Comparison of ENCODE assay signal across 1 cellular context in genomic region chr20:40689100-40689942, GRCh38.
TF ChIP-seq lines count a peak whose summit lies in the region.

Gene MAFB, minus strand, starts transcription at chr20:40689236. Its CDS starts 386 bp downstream, at chr20:40688850.

TF ChIP-seq in HepG2, 621 proteins besides CTCF, POLR2A, EP300 and RAD21 (continued from another document and continues in another):
- TF ChIP-seq STAT6 (CRISPR knock-in tag; IDR thresholded peaks at IDR 0.05; ENCODE audit: borderline replicate concordance), result no peak
- no peak for TF ChIP-seq ZNF280B (CRISPR knock-in tag; IDR thresholded peaks at IDR 0.05; ENCODE audit: borderline replicate concordance)
- no peak for TF ChIP-seq PRDM10 (CRISPR knock-in tag; IDR thresholded peaks at IDR 0.05; ENCODE audit: low read depth)
- TF ChIP-seq MEIS2 (CRISPR knock-in tag; IDR thresholded peaks at IDR 0.05), result peak; percentile 80
- TF ChIP-seq ARID5B (CRISPR knock-in tag; IDR thresholded peaks at IDR 0.05), result no peak
- no peak for TF ChIP-seq AFF4 (CRISPR knock-in tag; IDR thresholded peaks at IDR 0.05)
- TF ChIP-seq TFDP2 (CRISPR knock-in tag; IDR thresholded peaks at IDR 0.05), result no peak; the same call in 1 of the 2 replicates
- TF ChIP-seq BATF2 (CRISPR knock-in tag; IDR thresholded peaks at IDR 0.05), result no peak
- TF ChIP-seq ZNF549 (CRISPR knock-in tag; IDR thresholded peaks at IDR 0.05), result no peak
- no peak for TF ChIP-seq IRX3 (CRISPR knock-in tag; IDR thresholded peaks at IDR 0.05; ENCODE audit: borderline replicate concordance, low read depth)
- TF ChIP-seq BRD4 (CRISPR knock-in tag; IDR thresholded peaks at IDR 0.05), result peak; percentile 30; the same call in 1 of the 2 replicates
- no peak for TF ChIP-seq ZMAT3 (CRISPR knock-in tag; conservative IDR thresholded peaks at IDR 0.05)
- no peak for TF ChIP-seq NCOA5 (CRISPR knock-in tag; IDR thresholded peaks at IDR 0.05)
- TF ChIP-seq SMYD3 (CRISPR knock-in tag; IDR thresholded peaks at IDR 0.05), result no peak
- no peak for TF ChIP-seq FOXJ3 (CRISPR knock-in tag; IDR thresholded peaks at IDR 0.05; ENCODE audit: borderline replicate concordance)
- no peak for TF ChIP-seq IRF1 (CRISPR knock-in tag; IDR thresholded peaks at IDR 0.05; ENCODE audit: low read depth)
- TF ChIP-seq JDP2 (CRISPR knock-in tag; IDR thresholded peaks at IDR 0.05; ENCODE audit: borderline replicate concordance), result no peak
- TF ChIP-seq MXD1 (CRISPR knock-in tag; IDR thresholded peaks at IDR 0.05), result peak; percentile 53; the same call in 1 of the 2 replicates
- no peak; the same call in none of the 2 replicates for TF ChIP-seq HIVEP1 (CRISPR knock-in tag; IDR thresholded peaks at IDR 0.05)
- TF ChIP-seq FOXK1 (CRISPR knock-in tag; IDR thresholded peaks at IDR 0.05; ENCODE audit: borderline replicate concordance, low read depth), result no peak
- no peak for TF ChIP-seq ZFP62 (CRISPR knock-in tag; IDR thresholded peaks at IDR 0.05)
- no peak for TF ChIP-seq GATA4 (IDR thresholded peaks at IDR 0.05; ENCODE audit: borderline replicate concordance, low read depth)
- TF ChIP-seq SRSF4 (IDR thresholded peaks at IDR 0.05; ENCODE audit: low read depth, low read length, poor library complexity, severe bottlenecking), result no peak
- TF ChIP-seq TEAD3 (CRISPR knock-in tag; optimal IDR thresholded peaks at IDR 0.05; ENCODE audit: borderline replicate concordance), result no peak
- no peak for TF ChIP-seq NFE2L1 (CRISPR knock-in tag; IDR thresholded peaks at IDR 0.05; ENCODE audit: borderline replicate concordance)
- TF ChIP-seq MED1 (CRISPR knock-in tag; IDR thresholded peaks at IDR 0.05), result no peak
- TF ChIP-seq PTBP1 (IDR thresholded peaks at IDR 0.05; ENCODE audit: low read depth, low read length, poor library complexity, severe bottlenecking), result no peak
- TF ChIP-seq DNMT1 (CRISPR knock-in tag; IDR thresholded peaks at IDR 0.05), result no peak
- TF ChIP-seq ZNF547 (CRISPR knock-in tag; IDR thresholded peaks at IDR 0.05), result no peak
- no peak for TF ChIP-seq PHF5A (CRISPR knock-in tag; IDR thresholded peaks at IDR 0.05; ENCODE audit: low read depth, unreplicated experiment)
- TF ChIP-seq GLMP (CRISPR knock-in tag; IDR thresholded peaks at IDR 0.05; ENCODE audit: borderline replicate concordance), result no peak
- TF ChIP-seq ZNF446 (CRISPR knock-in tag; IDR thresholded peaks at IDR 0.05), result peak; percentile 81; the same call in 1 of the 2 replicates
- 0 out of 2 replicates have a peak, but pooled peaks have one; percentile 5 for TF ChIP-seq ZNF629 (CRISPR knock-in tag; conservative IDR thresholded peaks at IDR 0.05)
- peak; percentile 55 for TF ChIP-seq HNRNPLL (IDR thresholded peaks at IDR 0.05; ENCODE audit: low read depth, low read length, poor library complexity, severe bottlenecking)
- TF ChIP-seq NR2C2 (CRISPR knock-in tag; IDR thresholded peaks at IDR 0.05; ENCODE audit: borderline replicate concordance), result 0 out of 2 replicates have a peak, but pooled peaks have one; percentile 32
- no peak for TF ChIP-seq TSC22D2 (CRISPR knock-in tag; IDR thresholded peaks at IDR 0.05; ENCODE audit: borderline replicate concordance)
- TF ChIP-seq PHF20 (CRISPR knock-in tag; IDR thresholded peaks at IDR 0.05), result 0 out of 2 replicates have a peak, but pooled peaks have one; percentile 14
- TF ChIP-seq ONECUT2 (CRISPR knock-in tag; IDR thresholded peaks at IDR 0.05), result no peak
- TF ChIP-seq ZNF569 (CRISPR knock-in tag; IDR thresholded peaks at IDR 0.05; ENCODE audit: borderline replicate concordance), result no peak
- TF ChIP-seq ZMAT5 (CRISPR knock-in tag; IDR thresholded peaks at IDR 0.05; ENCODE audit: borderline replicate concordance, low read depth), result no peak
